Comparison of ENCODE assay signal across 32 cellular contexts in the genomic region with DNA sequence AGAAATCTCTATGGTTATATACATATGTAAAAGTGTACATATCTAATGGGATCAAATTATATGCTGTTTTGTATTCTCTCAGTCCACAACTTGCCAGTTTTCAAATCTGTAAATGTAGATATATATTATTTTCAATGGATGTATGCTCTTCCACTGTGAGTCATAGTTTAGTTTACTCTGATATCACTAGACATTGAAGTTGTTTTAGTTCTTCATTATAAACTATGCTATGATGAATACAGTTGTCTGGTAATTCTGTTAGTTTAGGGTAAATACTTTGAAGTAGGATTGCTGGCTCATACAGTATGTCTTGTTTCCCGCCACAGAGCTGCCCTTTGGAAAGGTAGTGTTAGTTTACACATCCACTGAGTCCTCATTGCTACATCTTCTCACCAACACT.
"Had no signal": no experiment of that assay in that cellular context is flagged by ENCODE, and none has a peak within 500 bp of the region (broad histone marks: within the 10 kb centered on the region; RNA-seq: fewer than 3 reads in every experiment).

No MANE protein-coding gene starts in this region.

- DNase-seq: activated CD4-positive, alpha-beta memory T cell treated with anti-CD3 and anti-CD28 coated beads for 36 hours; activated CD4-positive, alpha-beta T cell treated with anti-CD3 and anti-CD28 coated beads for 36 hours; activated CD4-positive, alpha-beta T cell treated with anti-CD3 and anti-CD28 coated beads, Interleukin-2, amount 10 ng/mL, durations not matched to agents 24 days and 14 days; activated CD4-positive, CD25-positive, alpha-beta regulatory T cell; activated CD4-positive, CD25-positive, alpha-beta regulatory T cell treated with anti-CD3 and anti-CD28 coated beads, Interleukin-2, amount 50 U/mL, for 72 hours; activated CD8-positive, alpha-beta memory T cell treated with anti-CD3 and anti-CD28 coated beads, Interleukin-2, amount 10 ng/mL, durations not matched to agents 7 days and 5 days; activated CD8-positive, alpha-beta memory T cell treated with anti-CD3 and anti-CD28 coated beads, Interleukin-2, amount 50 U/mL, for 4 hours; activated CD8-positive, alpha-beta T cell treated with anti-CD3 and anti-CD28 coated beads, Interleukin-2, amount 10 ng/mL, durations not matched to agents 7 days and 5 days; activated effector memory CD4-positive, alpha-beta T cell treated with anti-CD3 and anti-CD28 coated beads, Interleukin-2, amount 50 U/mL, for 16 hours; activated naive CD4-positive, alpha-beta T cell treated with anti-CD3 and anti-CD28 coated beads for 36 hours; activated naive CD8-positive, alpha-beta T cell treated with anti-CD3 and anti-CD28 coated beads, Interleukin-2, amount 10 ng/mL, durations not matched to agents 7 days and 5 days; activated T-cell treated with anti-CD3 and anti-CD28 coated beads, Interleukin-2, amount 50 U/mL, for 1 hour; activated T-cell treated with anti-CD3 and anti-CD28 coated beads, Interleukin-2, amount 50 U/mL, for 48 hours; anterior cingulate cortex; brain microvascular endothelial cell; dermis blood vessel endothelial cell; effector CD4-positive, alpha-beta T cell; effector memory CD8-positive, alpha-beta T cell; erythroblast; foreskin keratinocyte; gastrocnemius medialis; heart right ventricle; T-helper 1 cell; T-helper 17 cell had no signal

- H3K36me3 Mint-ChIP-seq: activated CD4-positive, alpha-beta memory T cell treated with anti-CD3 and anti-CD28 coated beads for 36 hours; activated CD8-positive, alpha-beta memory T cell treated with anti-CD3 and anti-CD28 coated beads, Interleukin-2, amount 10 ng/mL, durations not matched to agents 7 days and 5 days; activated naive CD4-positive, alpha-beta T cell treated with anti-CD3 and anti-CD28 coated beads, Interleukin-2, amount 50 U/mL, for 24 hours had no signal

- H3K27ac Mint-ChIP-seq: activated CD4-positive, alpha-beta memory T cell treated with anti-CD3 and anti-CD28 coated beads for 36 hours; activated CD4-positive, alpha-beta T cell treated with anti-CD3 and anti-CD28 coated beads for 36 hours; activated CD4-positive, alpha-beta T cell treated with anti-CD3 and anti-CD28 coated beads, Interleukin-2, amount 10 ng/mL, durations not matched to agents 24 days and 14 days; activated CD8-positive, alpha-beta memory T cell treated with anti-CD3 and anti-CD28 coated beads, Interleukin-2, amount 10 ng/mL, durations not matched to agents 7 days and 5 days; activated CD8-positive, alpha-beta T cell treated with anti-CD3 and anti-CD28 coated beads, Interleukin-2, amount 10 ng/mL, durations not matched to agents 7 days and 5 days; activated naive CD4-positive, alpha-beta T cell treated with anti-CD3 and anti-CD28 coated beads for 36 hours; activated naive CD4-positive, alpha-beta T cell treated with anti-CD3 and anti-CD28 coated beads, Interleukin-2, amount 50 U/mL, for 24 hours; activated naive CD8-positive, alpha-beta T cell treated with anti-CD3 and anti-CD28 coated beads, Interleukin-2, amount 10 ng/mL, durations not matched to agents 7 days and 5 days; activated T-helper 1 cell treated with anti-CD3 and anti-CD28 coated beads, Interleukin-12 subunit alpha, Interleukin-12 subunit beta, Interleukin-2, Interleukin-4 antibody, amounts not matched to agents 30 ng/mL and 10 ng/mL and 1 ng/mL, durations not matched to agents 14 hours and 24 hours and 36 hours; activated T-helper 2 cell treated with anti-CD3 and anti-CD28 coated beads, Interferon-gamma antibody, Interleukin-2, Interleukin-4, amounts not matched to agents 10 μg/mL and 5 μg/mL and 100 μg/mL, durations not matched to agents 14 hours and 24 hours and 36 hours; effector memory CD8-positive, alpha-beta T cell; T-helper 17 cell had no signal

- H3K36me3 ChIP-seq: brain microvascular endothelial cell, esophagus muscularis mucosa, gastrocnemius medialis, heart right ventricle had no signal

- H3K4me1 Mint-ChIP-seq: activated CD4-positive, alpha-beta T cell treated with anti-CD3 and anti-CD28 coated beads, Interleukin-2, amount 10 ng/mL, durations not matched to agents 24 days and 14 days; activated CD8-positive, alpha-beta memory T cell treated with anti-CD3 and anti-CD28 coated beads, Interleukin-2, amount 10 ng/mL, durations not matched to agents 7 days and 5 days; activated naive CD8-positive, alpha-beta T cell treated with anti-CD3 and anti-CD28 coated beads, Interleukin-2, amount 10 ng/mL, durations not matched to agents 7 days and 5 days; central memory CD8-positive, alpha-beta T cell; T-helper 17 cell had no signal

- H3K27ac ChIP-seq: brain microvascular endothelial cell, coronary artery, esophagus muscularis mucosa, foreskin keratinocyte, gastrocnemius medialis, heart right ventricle had no signal

- H3K4me1 ChIP-seq: esophagus muscularis mucosa, foreskin keratinocyte, gastrocnemius medialis, heart right ventricle had no signal

- H3K4me3 ChIP-seq: coronary artery, esophagus muscularis mucosa, gastrocnemius medialis, heart right ventricle had no signal

- H3K27me3 ChIP-seq: brain microvascular endothelial cell, esophagus muscularis mucosa, foreskin keratinocyte, gastrocnemius medialis, heart right ventricle had no signal

- ATAC-seq: activated CD4-positive, alpha-beta T cell treated with anti-CD3 and anti-CD28 coated beads for 36 hours; activated CD8-positive, alpha-beta memory T cell treated with anti-CD3 and anti-CD28 coated beads, Interleukin-2, amount 10 ng/mL, durations not matched to agents 7 days and 5 days; activated CD8-positive, alpha-beta T cell treated with anti-CD3 and anti-CD28 coated beads, Interleukin-2, amount 10 ng/mL, durations not matched to agents 7 days and 5 days; effector memory CD8-positive, alpha-beta T cell; foreskin keratinocyte; gastrocnemius medialis; heart right ventricle; T-helper 17 cell had no signal

- H3K9me3 Mint-ChIP-seq: activated CD4-positive, alpha-beta memory T cell treated with anti-CD3 and anti-CD28 coated beads for 36 hours; activated CD4-positive, alpha-beta T cell treated with anti-CD3 and anti-CD28 coated beads, Interleukin-2, amount 10 ng/mL, durations not matched to agents 24 days and 14 days; activated naive CD4-positive, alpha-beta T cell treated with anti-CD3 and anti-CD28 coated beads for 36 hours; activated naive CD4-positive, alpha-beta T cell treated with anti-CD3 and anti-CD28 coated beads, Interleukin-2, amount 50 U/mL, for 24 hours; activated T-helper 1 cell treated with anti-CD3 and anti-CD28 coated beads, Interleukin-12 subunit alpha, Interleukin-12 subunit beta, Interleukin-2, Interleukin-4 antibody, amounts not matched to agents 30 ng/mL and 10 ng/mL and 1 ng/mL, durations not matched to agents 14 hours and 24 hours and 36 hours; activated T-helper 2 cell treated with anti-CD3 and anti-CD28 coated beads, Interferon-gamma antibody, Interleukin-2, Interleukin-4, amounts not matched to agents 10 μg/mL and 5 μg/mL and 100 μg/mL, durations not matched to agents 14 hours and 24 hours and 36 hours; central memory CD8-positive, alpha-beta T cell; effector memory CD8-positive, alpha-beta T cell had no signal

- H3K9me3 ChIP-seq: gastrocnemius medialis had no signal

- H3K27me3 Mint-ChIP-seq: activated CD4-positive, alpha-beta T cell treated with anti-CD3 and anti-CD28 coated beads for 36 hours; activated naive CD4-positive, alpha-beta T cell treated with anti-CD3 and anti-CD28 coated beads, Interleukin-2, amount 50 U/mL, for 24 hours had no signal

- H3K4me3 Mint-ChIP-seq: activated CD4-positive, alpha-beta memory T cell treated with anti-CD3 and anti-CD28 coated beads for 36 hours; activated CD4-positive, alpha-beta T cell treated with anti-CD3 and anti-CD28 coated beads for 36 hours; activated CD4-positive, alpha-beta T cell treated with anti-CD3 and anti-CD28 coated beads, Interleukin-2, amount 10 ng/mL, durations not matched to agents 24 days and 14 days; activated CD8-positive, alpha-beta memory T cell treated with anti-CD3 and anti-CD28 coated beads, Interleukin-2, amount 10 ng/mL, durations not matched to agents 7 days and 5 days; activated CD8-positive, alpha-beta T cell treated with anti-CD3 and anti-CD28 coated beads, Interleukin-2, amount 10 ng/mL, durations not matched to agents 7 days and 5 days; activated naive CD4-positive, alpha-beta T cell treated with anti-CD3 and anti-CD28 coated beads for 36 hours; activated naive CD4-positive, alpha-beta T cell treated with anti-CD3 and anti-CD28 coated beads, Interleukin-2, amount 50 U/mL, for 24 hours; activated naive CD8-positive, alpha-beta T cell treated with anti-CD3 and anti-CD28 coated beads, Interleukin-2, amount 10 ng/mL, durations not matched to agents 7 days and 5 days; activated T-helper 1 cell treated with anti-CD3 and anti-CD28 coated beads, Interleukin-12 subunit alpha, Interleukin-12 subunit beta, Interleukin-2, Interleukin-4 antibody, amounts not matched to agents 30 ng/mL and 10 ng/mL and 1 ng/mL, durations not matched to agents 14 hours and 24 hours and 36 hours; central memory CD8-positive, alpha-beta T cell; effector memory CD8-positive, alpha-beta T cell; T-helper 17 cell had no signal

- FAIRE-seq: astrocyte, bronchial epithelial cell had no signal
